ENCODE assay signal across 7 cellular contexts in the genomic region with DNA sequence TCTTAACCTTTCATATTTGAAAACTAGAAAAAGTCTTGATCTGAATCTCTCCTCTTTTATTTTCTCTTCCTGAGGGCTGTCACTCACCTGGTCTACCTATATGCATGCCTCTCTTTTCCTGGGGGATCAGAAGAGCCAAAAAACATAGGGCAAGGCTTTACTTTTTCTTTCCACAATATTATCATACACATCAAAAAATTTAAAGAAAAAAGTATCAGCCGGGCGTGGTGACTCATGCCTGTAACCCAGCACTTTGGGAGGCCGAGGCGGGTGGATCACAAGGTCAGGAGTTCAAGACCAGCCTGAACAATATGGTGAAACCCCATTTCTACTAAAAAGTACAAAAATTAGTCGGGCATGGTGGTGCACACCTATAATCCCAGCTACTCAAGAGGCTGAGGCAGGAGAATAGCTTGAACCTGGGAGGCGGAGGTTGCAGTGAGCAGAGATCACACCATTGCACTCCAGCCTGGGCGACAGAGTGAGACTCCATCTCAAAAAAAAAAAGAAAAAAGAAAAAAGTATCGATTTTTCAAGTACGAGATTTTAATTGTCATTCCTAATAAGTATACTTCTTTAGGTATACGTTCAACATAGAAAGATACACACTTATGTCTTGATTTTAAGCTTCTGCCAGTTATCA. TPM values are rescaled to one million over a fixed set of nuclear protein-coding genes. Genes with fewer than 3 reads are reported as not detected.
DNase-seq lines count a peak whose midpoint lies in the region; ATAC-seq and TF ChIP-seq lines count a peak whose summit lies in the region.
"Not testable (repeated sequence)": the region's sequence is repeated elsewhere in the genome, so short reads cannot be mapped to it uniquely, and the experiment has no call there.

No MANE protein-coding gene starts in this region.

- H3K4me3 ChIP-seq in H7 (ENCODE audit: insufficient read depth, low read depth, low read length) (peak overlapping the region; percentile 68; the same call in 1 of the 2 replicates), SJCRH30 (peak overlapping the region; percentile 74)
- H3K4me3 ChIP-seq in hepatocyte, spleen: not testable (repeated sequence)

- not testable (repeated sequence) for H3K4me1 ChIP-seq in SJCRH30
- peaks cover 23% of the 10 kb centered on the region for H3K4me1 ChIP-seq in hepatocyte (ENCODE audit: insufficient read depth)
- H3K4me1 ChIP-seq in spleen, result peaks cover 19 to 38% (median 32%) of the 10 kb centered on the region in 6 donors

- not testable (repeated sequence) for ATAC-seq in activated T-helper 17 cell treated with anti-CD3 and anti-CD28 coated beads, Interleukin-2, amount 50 U/mL, for 72 hours (replicated peaks); natural killer cell

- H3K36me3 ChIP-seq in H7 (replicated peaks; ENCODE audit: control insufficient read depth, insufficient read depth, low read length); SJCRH30; hepatocyte (replicated peaks; ENCODE audit: insufficient read depth, low read depth); spleen: not testable (repeated sequence)

- peak overlapping the region; percentile 100 for H3K27ac Mint-ChIP-seq in activated T-helper 17 cell treated with anti-CD3 and anti-CD28 coated beads, Interleukin-2, amount 50 U/mL, for 72 hours
- peak overlapping the region; percentile 99 for H3K27ac Mint-ChIP-seq in chondrocyte (ENCODE audit: unreplicated experiment)
- H3K27ac Mint-ChIP-seq in natural killer cell, result peak overlapping the region; percentile 96 to 97

- H3K4me3 Mint-ChIP-seq in activated T-helper 17 cell treated with anti-CD3 and anti-CD28 coated beads, Interleukin-2, amount 50 U/mL, for 72 hours, result peak overlapping the region; percentile 100
- peak overlapping the region; percentile 76 for H3K4me3 Mint-ChIP-seq in chondrocyte (ENCODE audit: unreplicated experiment)
- peak overlapping the region; percentile 61 for H3K4me3 Mint-ChIP-seq in natural killer cell

- peaks cover 21% of the 10 kb centered on the region for H4K20me1 ChIP-seq in hepatocyte (ENCODE audit: insufficient read depth, poor library complexity, severe bottlenecking)

- H3K9me3 Mint-ChIP-seq in activated T-helper 17 cell treated with anti-CD3 and anti-CD28 coated beads, Interleukin-2, amount 50 U/mL, for 72 hours; chondrocyte (ENCODE audit: low read depth); natural killer cell: not testable (repeated sequence)

- not testable (repeated sequence) for H3K9me3 ChIP-seq in SJCRH30 (replicated peaks); hepatocyte (ENCODE audit: low read depth); spleen

- H3K27me3 Mint-ChIP-seq in activated T-helper 17 cell treated with anti-CD3 and anti-CD28 coated beads, Interleukin-2, amount 50 U/mL, for 72 hours; chondrocyte (ENCODE audit: low read depth); natural killer cell (ENCODE audit: low read depth in 2 of 2): not testable (repeated sequence)

- not testable (repeated sequence) for TF ChIP-seq POLR2A in spleen (IDR thresholded peaks at IDR 0.05)

- H3K9me2 ChIP-seq in hepatocyte (replicated peaks; ENCODE audit: insufficient read depth), result not testable (repeated sequence)

- H3K27me3 ChIP-seq in H7 (ENCODE audit: control insufficient read depth, insufficient read depth, low read length); SJCRH30; hepatocyte; spleen (replicated peaks in 1 of 7): not testable (repeated sequence)

- WGBS in hepatocyte (ENCODE audit: low lambda C conversion rate, missing lambda C conversion rate), result 85% methylated on average over 10 of the region's 10 CpGs
- WGBS in spleen, 5 donors, result 85 to 94% (median 90%) methylated on average over 10 of the region's 10 CpGs

- peaks cover 18% of the 10 kb centered on the region for H3K4me1 Mint-ChIP-seq in activated T-helper 17 cell treated with anti-CD3 and anti-CD28 coated beads, Interleukin-2, amount 50 U/mL, for 72 hours
- H3K4me1 Mint-ChIP-seq in chondrocyte (ENCODE audit: low read depth), result peaks cover 51% of the 10 kb centered on the region
- peaks cover 29 to 40% of the 10 kb centered on the region in 2 donors for H3K4me1 Mint-ChIP-seq in natural killer cell

- not testable (repeated sequence) for H2AFZ ChIP-seq in hepatocyte

- TF ChIP-seq CTCF in chondrocyte (IDR thresholded peaks at IDR 0.05); hepatocyte (IDR thresholded peaks at IDR 0.05; ENCODE audit: poor library complexity); natural killer cell (IDR thresholded peaks at IDR 0.05); spleen (IDR thresholded peaks at IDR 0.05 in 8 of 11, conservative IDR thresholded peaks at IDR 0.05 in 3 of 11): not testable (repeated sequence)

- H3K27ac ChIP-seq in SJCRH30, result peak overlapping the region; percentile 94
- H3K27ac ChIP-seq in hepatocyte, result peak overlapping the region; percentile 100
- peak overlapping the region in 7 of 8 donors; percentile 95 to 100 (median 99) for H3K27ac ChIP-seq in spleen

- peaks cover 29% of the 10 kb centered on the region for H3K79me2 ChIP-seq in hepatocyte

- not testable (repeated sequence) for DNase-seq in H7; SJCRH30; chondrocyte (ENCODE audit: low spot score); hepatocyte (ENCODE audit: low spot score); natural killer cell; spleen

- intact Hi-C loops in natural killer cell (cut with micrococcal nuclease); spleen (cut with DNase I; ENCODE audit: low total_unique reads): not testable (repeated sequence)

- peaks cover 35% of the 10 kb centered on the region for H3K36me3 Mint-ChIP-seq in activated T-helper 17 cell treated with anti-CD3 and anti-CD28 coated beads, Interleukin-2, amount 50 U/mL, for 72 hours (ENCODE audit: low read depth)
- H3K36me3 Mint-ChIP-seq in chondrocyte (ENCODE audit: low read depth); natural killer cell: not testable (repeated sequence)

- peak overlapping the region; percentile 86 for H3K4me2 ChIP-seq in hepatocyte

RNA-seq across cellular contexts. Expression of a gene that starts 1.9 kb away (rescaled TPM):
- total RNA-seq in H7 (2014; rRNA removed; shearing (Covaris generic)), result 29.8 and 42.0 TPM in 2 replicates
- 35.6 and 42.8 TPM in 2 replicates for total RNA-seq in SJCRH30 (2014; rRNA removed; shearing (Covaris generic))
- total RNA-seq in activated T-helper 17 cell treated with anti-CD3 and anti-CD28 coated beads, Interleukin-2, amount 50 U/mL, for 72 hours, result 100 to 1,000 TPM in 1 of 2 donors, 10 to 100 TPM in 1; 50.4 to 127 TPM
- total RNA-seq in chondrocyte (86.7 to 96.1 TPM (median 92.7 TPM) in 3 replicates), hepatocyte (70.1 and 82.7 TPM in 2 replicates), natural killer cell (10 to 100 TPM; 78.1 to 91.7 (median 90.3) TPM), spleen (10 to 100 TPM; 69.7 to 94.6 (median 87.1) TPM)
- polyA plus RNA-seq in hepatocyte (26.5 and 35.1 TPM in 2 replicates), spleen (10 to 100 TPM; 10.7 to 12.9 (median 11.2) TPM)

RNA-seq across cellular contexts. Expression of a gene that starts 30.8 kb away (rescaled TPM):
- total RNA-seq in H7 (2014; rRNA removed; shearing (Covaris generic)), result 168 and 211 TPM in 2 replicates
- 263 and 271 TPM in 2 replicates for total RNA-seq in SJCRH30 (2014; rRNA removed; shearing (Covaris generic))
- total RNA-seq in activated T-helper 17 cell treated with anti-CD3 and anti-CD28 coated beads, Interleukin-2, amount 50 U/mL, for 72 hours, result 100 to 1,000 TPM; 107 to 348 TPM
- total RNA-seq in chondrocyte (101 to 149 TPM (median 102 TPM) in 3 replicates), hepatocyte (50.9 and 63.2 TPM in 2 replicates), natural killer cell (10 to 100 TPM; 14.7 to 17.8 (median 15.0) TPM), spleen (10 to 100 TPM; 21.2 to 66.0 (median 32.7) TPM)
- polyA plus RNA-seq in hepatocyte (106 and 122 TPM in 2 replicates), spleen (100 to 1,000 TPM in 2 of 3 donors, 10 to 100 TPM in 1; 68.4 to 142 (median 103) TPM)

RNA-seq across cellular contexts. Expression of a gene that starts 43.6 kb away (rescaled TPM):
- 605 and 649 TPM in 2 replicates for total RNA-seq in H7 (2014; rRNA removed; shearing (Covaris generic))
- 418 and 434 TPM in 2 replicates for total RNA-seq in SJCRH30 (2014; rRNA removed; shearing (Covaris generic))
- total RNA-seq in activated T-helper 17 cell treated with anti-CD3 and anti-CD28 coated beads, Interleukin-2, amount 50 U/mL, for 72 hours, result 100 to 1,000 TPM; 489 to 772 TPM
- total RNA-seq in chondrocyte (748 to 753 TPM (median 751 TPM) in 3 replicates), hepatocyte (290 and 326 TPM in 2 replicates), natural killer cell (100 to 1,000 TPM; 100 to 109 (median 101) TPM), spleen (100 to 1,000 TPM; 209 to 316 (median 272) TPM)
- polyA plus RNA-seq in hepatocyte (480 and 531 TPM in 2 replicates), spleen (100 to 1,000 TPM; 672 to 746 (median 729) TPM)
